16 cellular contexts compared by ENCODE assay signal in the genomic region with DNA sequence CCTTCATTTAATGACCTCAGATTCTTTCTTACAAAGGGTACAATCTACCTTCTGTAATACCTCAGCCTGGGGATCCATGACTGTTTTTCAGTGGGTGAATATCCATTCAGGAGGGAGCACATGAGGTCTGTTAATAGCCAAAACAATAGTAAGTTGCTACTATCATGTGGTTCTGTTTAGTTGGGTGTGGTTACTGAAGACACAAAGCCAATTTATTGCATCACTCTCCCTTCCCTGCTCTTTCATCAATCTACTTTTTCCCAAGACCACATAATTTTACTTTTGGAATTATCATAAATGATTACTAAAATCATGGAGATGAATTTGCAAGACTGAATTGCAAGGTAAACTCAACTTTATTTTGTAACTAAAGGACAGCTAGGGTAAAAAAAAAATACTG.
DNase-seq lines count a peak whose midpoint lies in the region; ATAC-seq, FAIRE-seq and TF ChIP-seq lines count a peak whose summit lies in the region.
"Had no signal": no experiment of that assay in that cellular context is flagged by ENCODE, and none has a peak within 500 bp of the region (broad histone marks: within the 10 kb centered on the region; RNA-seq: fewer than 3 reads in every experiment).

No MANE protein-coding gene starts in this region.

- no peak overlapping the region for H2AFZ ChIP-seq in astrocyte (ENCODE audit: low read depth, low read length)
- H2AFZ ChIP-seq: PC-9 had no signal

- H3K36me3 Mint-ChIP-seq in astrocyte (ENCODE audit: low read depth, unreplicated experiment), result no peaks in the 10 kb centered on the region
- H3K36me3 Mint-ChIP-seq in activated CD4-positive, alpha-beta T cell treated with anti-CD3 and anti-CD28 coated beads for 36 hours (ENCODE audit: low read depth), result no peaks in the 10 kb centered on the region
- H3K36me3 Mint-ChIP-seq: CD14-positive monocyte had no signal

- H3K27me3 ChIP-seq in astrocyte (ENCODE audit: insufficient read depth, low read length) (no peaks in the 10 kb centered on the region), sigmoid colon (no peaks in the 10 kb centered on the region)
- H3K27me3 ChIP-seq: MG63 had no signal

- no peaks in the 10 kb centered on the region for H4K20me1 ChIP-seq in astrocyte (ENCODE audit: insufficient read depth, low read length)

- H3K27ac Mint-ChIP-seq in astrocyte (ENCODE audit: unreplicated experiment), result peak overlapping the region; percentile 51
- H3K27ac Mint-ChIP-seq in activated CD4-positive, alpha-beta T cell treated with anti-CD3 and anti-CD28 coated beads for 36 hours, result no peak overlapping the region
- H3K27ac Mint-ChIP-seq: CD14-positive monocyte had no signal

- no peak overlapping the region for H3K4me2 ChIP-seq in astrocyte (ENCODE audit: low read length)
- H3K4me2 ChIP-seq: PC-9 had no signal

- intact Hi-C loops in sigmoid colon (cut with DNase I), result no loop called here
- intact Hi-C loops in activated CD4-positive, alpha-beta T cell treated with anti-CD3 and anti-CD28 coated beads for 36 hours (cut with DNase I, micrococcal nuclease), result no loop called here

- TF ChIP-seq POLR2A in sigmoid colon (IDR thresholded peaks at IDR 0.05), result no peak

- no peaks in the 10 kb centered on the region for H3K36me3 ChIP-seq in astrocyte (ENCODE audit: insufficient read depth, low read length)
- no peaks in the 10 kb centered on the region for H3K36me3 ChIP-seq in sigmoid colon
- H3K36me3 ChIP-seq: MG63 had no signal

- DNase-seq in GM03348 (ENCODE audit: low spot score) (peak; percentile 25), NCI-H69 (lab: John Stamatoyannopoulos, UW) (peak; percentile 8), astrocyte (ENCODE audit: low read depth) (no peak), fibroblast of the aortic adventitia (ENCODE audit: low read depth) (peak; percentile 77), sigmoid colon (no peak)
- no peak for DNase-seq in activated CD4-positive, alpha-beta T cell treated with anti-CD3 and anti-CD28 coated beads for 36 hours
- DNase-seq: DMS79, MG63, NCI-H1048, NCI-H1436, NCI-H2029, NCI-H2171, PC-9 had no signal

- no peak overlapping the region for H3K9ac ChIP-seq in astrocyte (ENCODE audit: low read length)

- H3K9me3 ChIP-seq in astrocyte (ENCODE audit: insufficient read depth, low read depth, low read length), result no peaks in the 10 kb centered on the region
- no peaks in the 10 kb centered on the region for H3K9me3 ChIP-seq in sigmoid colon
- H3K9me3 ChIP-seq: MG63 had no signal

- POLR2A ChIA-PET in activated CD4-positive, alpha-beta T cell treated with anti-CD3 and anti-CD28 coated beads for 36 hours (lab: Charles Lee), result no interaction called here

- FAIRE-seq in astrocyte (lab: Jason Lieb, UNC), result no peak

- no peak for ATAC-seq in activated CD4-positive, alpha-beta T cell treated with anti-CD3 and anti-CD28 coated beads for 36 hours
- no peak for ATAC-seq in GM18519 (IDR thresholded peaks at IDR 0.05; ENCODE audit: low FRiP score, unreplicated experiment)
- no peak for ATAC-seq in GM19463 (IDR thresholded peaks at IDR 0.05; ENCODE audit: unreplicated experiment)

- H3K27ac ChIP-seq in astrocyte (ENCODE audit: low read depth, low read length) (no peak overlapping the region), sigmoid colon (no peak overlapping the region)
- H3K27ac ChIP-seq: PC-9 had no signal

- no peak for TF ChIP-seq EP300 in sigmoid colon (IDR thresholded peaks at IDR 0.05)

- H3K4me3 ChIP-seq in astrocyte (ENCODE audit: insufficient read depth, low read depth, low read length) (no peak overlapping the region), fibroblast of the aortic adventitia (ENCODE audit: low read depth, low read length) (no peak overlapping the region), sigmoid colon (no peak overlapping the region)
- H3K4me3 ChIP-seq: MG63, PC-9 had no signal

- no peaks in the 10 kb centered on the region for H3K4me1 ChIP-seq in astrocyte (ENCODE audit: insufficient read depth, low read length)
- H3K4me1 ChIP-seq in sigmoid colon, result no peaks in the 10 kb centered on the region

- H3K79me2 ChIP-seq in astrocyte (ENCODE audit: insufficient read depth, low read length), result no peaks in the 10 kb centered on the region

- CTCF ChIA-PET in activated CD4-positive, alpha-beta T cell treated with anti-CD3 and anti-CD28 coated beads for 36 hours (lab: Charles Lee), result no interaction called here

- TF ChIP-seq CTCF in astrocyte (IDR thresholded peaks at IDR 0.05; ENCODE audit: insufficient read depth, low read depth, low read length), result no peak
- TF ChIP-seq CTCF in fibroblast of the aortic adventitia (IDR thresholded peaks at IDR 0.05; ENCODE audit: insufficient read depth, low read length), result no peak
- no peak for TF ChIP-seq CTCF in sigmoid colon (IDR thresholded peaks at IDR 0.05)

- H3K9me3 Mint-ChIP-seq in astrocyte (ENCODE audit: unreplicated experiment), result no peaks in the 10 kb centered on the region
- H3K9me3 Mint-ChIP-seq in activated CD4-positive, alpha-beta T cell treated with anti-CD3 and anti-CD28 coated beads for 36 hours (ENCODE audit: low read depth), result peaks cover 9% of the 10 kb centered on the region

- no peak overlapping the region for H3K4me3 Mint-ChIP-seq in astrocyte (ENCODE audit: unreplicated experiment)
- H3K4me3 Mint-ChIP-seq in activated CD4-positive, alpha-beta T cell treated with anti-CD3 and anti-CD28 coated beads for 36 hours, result no peak overlapping the region
- H3K4me3 Mint-ChIP-seq: CD14-positive monocyte had no signal

- H3K27me3 Mint-ChIP-seq in astrocyte (ENCODE audit: low read depth, unreplicated experiment), result no peaks in the 10 kb centered on the region
- H3K27me3 Mint-ChIP-seq in activated CD4-positive, alpha-beta T cell treated with anti-CD3 and anti-CD28 coated beads for 36 hours, result no peaks in the 10 kb centered on the region

- H3K4me1 Mint-ChIP-seq in astrocyte (ENCODE audit: low read depth, unreplicated experiment), result no peaks in the 10 kb centered on the region
- H3K4me1 Mint-ChIP-seq in activated CD4-positive, alpha-beta T cell treated with anti-CD3 and anti-CD28 coated beads for 36 hours, result no peaks in the 10 kb centered on the region
- H3K4me1 Mint-ChIP-seq: CD14-positive monocyte had no signal

Comparison
In these comparisons a context has a peak if more than half of its experiments do, and no peak if none do; other contexts are left out.
1. DNase-seq: peak in GM03348 (single experiment), NCI-H69 (single experiment) and fibroblast of the aortic adventitia (single experiment); none in astrocyte (single experiment), sigmoid colon (single experiment) and activated CD4-positive, alpha-beta T cell treated with anti-CD3 and anti-CD28 coated beads for 36 hours (single experiment).